Comparison of ENCODE assay signal across 9 cellular contexts in the genomic region with DNA sequence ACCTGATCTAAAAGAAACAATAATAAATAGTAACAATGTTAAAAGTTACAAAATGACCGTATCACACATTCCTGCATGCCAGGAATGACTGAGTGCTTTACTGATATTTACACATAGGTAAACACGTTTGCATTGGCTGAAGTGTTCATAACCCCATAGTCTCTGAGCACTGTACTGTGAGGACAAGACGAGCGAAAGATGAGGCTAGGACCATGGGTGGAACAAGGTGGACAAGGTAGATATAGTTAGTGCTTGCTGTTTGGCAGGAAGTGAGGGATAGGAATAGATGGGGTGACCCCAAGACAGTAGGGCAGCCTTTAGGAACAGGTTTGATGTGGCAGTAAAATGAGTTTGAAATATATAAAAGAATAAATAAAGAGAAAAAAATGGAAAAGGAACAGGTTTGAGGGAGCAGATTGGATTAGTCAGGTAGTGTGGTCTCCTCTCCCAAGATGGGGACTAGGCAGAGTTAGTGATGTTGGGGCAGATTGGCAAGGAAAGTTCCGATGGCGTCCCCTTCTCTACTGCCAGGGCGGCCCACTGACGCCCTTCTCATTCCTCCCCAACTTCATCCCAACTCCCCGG. TPM values are rescaled to one million over a fixed set of nuclear protein-coding genes. Genes with fewer than 3 reads are reported as not detected.
DNase-seq lines count a peak whose midpoint lies in the region; ATAC-seq and TF ChIP-seq lines count a peak whose summit lies in the region.
"Had no signal": no experiment of that assay in that cellular context is flagged by ENCODE, and none has a peak within 500 bp of the region (broad histone marks: within the 10 kb centered on the region; RNA-seq: fewer than 3 reads in every experiment).

No MANE protein-coding gene starts in this region.

- H3K9me3 ChIP-seq in CD8-positive, alpha-beta memory T cell (ENCODE audit: low read length): no peaks in the 10 kb centered on the region
- H3K9me3 ChIP-seq in Karpas-422 (ENCODE audit: low read length) (no peaks in the 10 kb centered on the region), osteoblast (ENCODE audit: low read depth, low read length) (no peaks in the 10 kb centered on the region)

- H3K27ac Mint-ChIP-seq in CD8-positive, alpha-beta memory T cell: peak overlapping the region; percentile 78 to 94 (median 90)

- intact Hi-C loops in dorsolateral prefrontal cortex (cut with DNase I): no loop called here

- peak overlapping the region; percentile 99 for H3K4me2 ChIP-seq in Karpas-422 (ENCODE audit: low read depth, low read length, poor library complexity, severe bottlenecking)
- peak overlapping the region; percentile 65 for H3K4me2 ChIP-seq in osteoblast (ENCODE audit: insufficient read depth, low read length)

- H3K79me2 ChIP-seq in Karpas-422 (ENCODE audit: low read length) (peaks cover 26% of the 10 kb centered on the region), osteoblast (ENCODE audit: insufficient read depth, low read length) (peaks cover 39% of the 10 kb centered on the region)

- CTCF ChIA-PET in CD8-positive, alpha-beta memory T cell (lab: Charles Lee): interaction anchor here (1.3 to 11.3 kb wide), 2 partner anchors 33 to 174 kb away, joined by 4 to 205 read pairs; partner anchors contain the start of genes B3GNT9, FBXL8, HSF4 and TRADD

- H3K27me3 Mint-ChIP-seq in CD8-positive, alpha-beta memory T cell: no peaks in the 10 kb centered on the region

- H4K20me1 ChIP-seq in Karpas-422 (ENCODE audit: insufficient read depth, low read depth, low read length) (peaks cover 28% of the 10 kb centered on the region), osteoblast (ENCODE audit: insufficient read depth, low read length) (peaks cover 30% of the 10 kb centered on the region)

- peak overlapping the region; percentile 84 for H3K4me3 ChIP-seq in CD8-positive, alpha-beta memory T cell (ENCODE audit: low read length)
- H3K4me3 ChIP-seq in Karpas-422 (ENCODE audit: low read length): peak overlapping the region; percentile 100
- H3K4me3 ChIP-seq in dorsolateral prefrontal cortex: peak overlapping the region in 58 of 59 donors; percentile 71 to 100 (median 96)
- H3K4me3 ChIP-seq in osteoblast (ENCODE audit: insufficient read depth, low read length): peak overlapping the region; percentile 88

- ATAC-seq in HG02763 (IDR thresholded peaks at IDR 0.05; ENCODE audit: unreplicated experiment): no peak
- ATAC-seq in HG03521 (IDR thresholded peaks at IDR 0.05; ENCODE audit: unreplicated experiment): no peak

- peaks cover 23% of the 10 kb centered on the region for H3K36me3 ChIP-seq in CD8-positive, alpha-beta memory T cell (ENCODE audit: insufficient read depth, low read length)
- H3K36me3 ChIP-seq in Karpas-422 (ENCODE audit: insufficient read depth, low read length): peaks cover 12% of the 10 kb centered on the region; the same call in 1 of the 2 replicates
- peaks cover 32% of the 10 kb centered on the region for H3K36me3 ChIP-seq in osteoblast (ENCODE audit: insufficient read depth, low read length)

- no peaks in the 10 kb centered on the region for H3K27me3 ChIP-seq in CD8-positive, alpha-beta memory T cell (ENCODE audit: insufficient read depth, low read length, poor library complexity, severe bottlenecking)
- H3K27me3 ChIP-seq in Karpas-422 (ENCODE audit: low read length) (no peaks in the 10 kb centered on the region), dorsolateral prefrontal cortex (no peaks in the 10 kb centered on the region), osteoblast (ENCODE audit: insufficient read depth, low read length) (no peaks in the 10 kb centered on the region)

- H3K4me1 ChIP-seq in CD8-positive, alpha-beta memory T cell (ENCODE audit: insufficient read depth, low read length): peaks cover 24% of the 10 kb centered on the region
- H3K4me1 ChIP-seq in Karpas-422 (ENCODE audit: low read length) (peaks cover 16% of the 10 kb centered on the region), osteoblast (ENCODE audit: insufficient read depth, low read length) (peaks cover 36% of the 10 kb centered on the region)

- no peak overlapping the region for H3K27ac ChIP-seq in CD8-positive, alpha-beta memory T cell (ENCODE audit: low read depth, low read length)
- H3K27ac ChIP-seq in Karpas-422 (ENCODE audit: low read length) (no peak overlapping the region), dorsolateral prefrontal cortex (peak overlapping the region in 15 of 59 donors; percentile 22 to 91 (median 75)), osteoblast (ENCODE audit: low read depth, low read length) (no peak overlapping the region)

- peak overlapping the region; percentile 100; the same call in 1 of the 2 replicates for H3K9ac ChIP-seq in Karpas-422 (ENCODE audit: low read length)

- H2AFZ ChIP-seq in Karpas-422 (ENCODE audit: low read length) (0 out of 2 replicates have a peak overlapping the region, but pooled peaks have one; percentile 70), osteoblast (ENCODE audit: low read length) (peak overlapping the region; percentile 7)

- H3K9me3 Mint-ChIP-seq in CD8-positive, alpha-beta memory T cell: no peaks in the 10 kb centered on the region

- no peak for TF ChIP-seq CTCF in dorsolateral prefrontal cortex (IDR thresholded peaks at IDR 0.05 in 54 of 56, conservative IDR thresholded peaks at IDR 0.05 in 2 of 56; ENCODE audit: low read depth in 1 of 56, partially characterized antibody in 56 of 56)
- TF ChIP-seq CTCF in osteoblast (IDR thresholded peaks at IDR 0.05; ENCODE audit: extremely low read depth, low read depth, low read length): no peak

- no peak for DNase-seq in CD8-positive, alpha-beta memory T cell
- DNase-seq in Karpas-422 (no peak), dorsolateral prefrontal cortex (no peak), osteoblast (ENCODE audit: insufficient read length, low spot score, missing footprints) (no peak), C1 segment of cervical spinal cord (lab: John Stamatoyannopoulos, UW) (no peak), kidney glomerular epithelial cell (lab: John Stamatoyannopoulos, UW) (no peak)

- H3K4me1 Mint-ChIP-seq in CD8-positive, alpha-beta memory T cell: peaks cover 30 to 50% (median 48%) of the 10 kb centered on the region in 3 donors

- H3K4me3 Mint-ChIP-seq in CD8-positive, alpha-beta memory T cell: peak overlapping the region; percentile 84 to 95 (median 91)

- peaks cover 4 to 39% (median 7%) of the 10 kb centered on the region in 3 donors for H3K36me3 Mint-ChIP-seq in CD8-positive, alpha-beta memory T cell

- POLR2A ChIA-PET in CD8-positive, alpha-beta memory T cell (lab: Charles Lee): no interaction called here

- H3K9me2 ChIP-seq in Karpas-422 (replicated peaks; ENCODE audit: insufficient read depth, low read length): no peaks in the 10 kb centered on the region

RNA-seq across cellular contexts. Expression of gene E2F4, which starts 0.5 kb away (rescaled TPM):
- 100 to 1,000 TPM; 137 to 139 TPM for total RNA-seq in CD8-positive, alpha-beta memory T cell
- polyA plus RNA-seq in CD8-positive, alpha-beta memory T cell: 86.0 TPM
- 109 and 171 TPM in 2 replicates for total RNA-seq in Karpas-422 (2014; rRNA removed; shearing (Covaris generic); ENCODE audit: low replicate concordance)
- 10 to 100 TPM; 30.4 to 60.3 (median 41.7) TPM for total RNA-seq in dorsolateral prefrontal cortex
- total RNA-seq in osteoblast: 51.9 and 56.5 TPM in 2 replicates

RNA-seq across cellular contexts. Expression of gene EXOC3L1, which starts 1.6 kb away (rescaled TPM):
- total RNA-seq in CD8-positive, alpha-beta memory T cell: not detected
- not detected for polyA plus RNA-seq in CD8-positive, alpha-beta memory T cell
- total RNA-seq in Karpas-422 (2014; rRNA removed; shearing (Covaris generic); ENCODE audit: low replicate concordance): not detected in 2 replicates
- total RNA-seq in dorsolateral prefrontal cortex (1 to 10 TPM in 29 of 120 experiments, under 1 TPM in 66, not detected in 25; 0.20 to 2.3 (median 0.73) TPM), osteoblast (not detected in 2 replicates)
- total RNA-seq: SK-MEL-5 had no signal

RNA-seq across cellular contexts. Expression of gene ELMO3, which starts 7.4 kb away (rescaled TPM):
- 1 to 10 TPM; 5.0 to 5.3 TPM for total RNA-seq in CD8-positive, alpha-beta memory T cell
- not detected for polyA plus RNA-seq in CD8-positive, alpha-beta memory T cell
- total RNA-seq in Karpas-422 (2014; rRNA removed; shearing (Covaris generic); ENCODE audit: low replicate concordance): 0.82 and 5.6 TPM in 2 replicates
- total RNA-seq in dorsolateral prefrontal cortex: 1 to 10 TPM in 96 of 120 experiments, under 1 TPM in 24; 0.41 to 2.9 (median 1.3) TPM
- total RNA-seq in osteoblast: 0.29 and 0.36 TPM in 2 replicates

RNA-seq across cellular contexts. Expression of gene MATCAP1, which starts 7.7 kb away (rescaled TPM):
- total RNA-seq in CD8-positive, alpha-beta memory T cell: 10 to 100 TPM; 15.3 to 15.6 TPM
- 0.68 TPM for polyA plus RNA-seq in CD8-positive, alpha-beta memory T cell
- total RNA-seq in Karpas-422 (2014; rRNA removed; shearing (Covaris generic); ENCODE audit: low replicate concordance): 6.8 and 16.9 TPM in 2 replicates
- total RNA-seq in dorsolateral prefrontal cortex (100 to 1,000 TPM in 5 of 120 experiments, 10 to 100 TPM in 115; 51.2 to 112 (median 73.4) TPM), osteoblast (3.6 and 4.7 TPM in 2 replicates)

RNA-seq across cellular contexts. Expression of gene NOL3, which starts 21.2 kb away (rescaled TPM):
- total RNA-seq in CD8-positive, alpha-beta memory T cell: 1 to 10 TPM; 2.1 to 2.3 TPM
- 0.91 TPM for polyA plus RNA-seq in CD8-positive, alpha-beta memory T cell
- 0.15 and 1.8 TPM in 2 replicates for total RNA-seq in Karpas-422 (2014; rRNA removed; shearing (Covaris generic); ENCODE audit: low replicate concordance)
- total RNA-seq in dorsolateral prefrontal cortex: 10 to 100 TPM; 23.0 to 67.7 (median 36.8) TPM
- 9.1 and 10.9 TPM in 2 replicates for total RNA-seq in osteoblast
